11 cellular contexts compared by ENCODE assay signal in the genomic region with DNA sequence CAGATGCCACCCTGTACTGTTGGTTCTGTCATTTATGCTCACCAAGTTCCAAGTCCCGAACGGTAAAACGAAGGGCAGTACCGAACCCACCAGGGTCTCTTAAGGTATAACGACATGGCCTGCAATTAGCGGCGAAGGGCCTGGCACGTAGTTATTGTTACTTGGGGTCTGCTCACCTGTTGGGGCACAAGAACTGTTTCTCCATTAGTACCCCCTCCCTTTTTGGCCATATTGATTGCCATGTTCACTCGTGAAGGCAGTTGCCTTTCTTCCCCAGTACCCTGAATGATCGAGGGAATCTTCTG. TPM values are rescaled to one million over a fixed set of nuclear protein-coding genes. Genes with fewer than 3 reads are reported as not detected.
DNase-seq lines count a peak whose midpoint lies in the region; ATAC-seq and TF ChIP-seq lines count a peak whose summit lies in the region.
"Had no signal": no experiment of that assay in that cellular context is flagged by ENCODE, and none has a peak within 500 bp of the region (broad histone marks: within the 10 kb centered on the region; RNA-seq: fewer than 3 reads in every experiment).

No MANE protein-coding gene starts in this region.

- POLR2A ChIA-PET in CD8-positive, alpha-beta T cell (lab: Charles Lee): no interaction called here

- peak overlapping the region; percentile 83 for H3K4me2 ChIP-seq in osteoblast (ENCODE audit: insufficient read depth, low read length)

- H3K4me3 Mint-ChIP-seq in CD8-positive, alpha-beta T cell: peak overlapping the region; percentile 57

- peaks cover 6% of the 10 kb centered on the region for H3K4me1 Mint-ChIP-seq in CD8-positive, alpha-beta T cell (ENCODE audit: low read depth)

- H3K9ac ChIP-seq in endocrine pancreas (ENCODE audit: control insufficient read depth, insufficient read depth, low read length): peak overlapping the region; percentile 22

- H3K27me3 Mint-ChIP-seq in CD8-positive, alpha-beta T cell (ENCODE audit: low read depth): peaks cover 61% of the 10 kb centered on the region

- no peak overlapping the region for H2AFZ ChIP-seq in osteoblast (ENCODE audit: low read length)

- H3K4me1 ChIP-seq in CD8-positive, alpha-beta T cell (ENCODE audit: insufficient read depth, low read length): no peaks in the 10 kb centered on the region
- H3K4me1 ChIP-seq in endocrine pancreas (ENCODE audit: control insufficient read depth, insufficient read depth, low read length): no peaks in the 10 kb centered on the region
- H3K4me1 ChIP-seq in osteoblast (ENCODE audit: insufficient read depth, low read length): peaks cover 4% of the 10 kb centered on the region

- H3K27me3 ChIP-seq in CD8-positive, alpha-beta T cell (ENCODE audit: insufficient read depth, low read length): peaks cover 17% of the 10 kb centered on the region
- no peaks in the 10 kb centered on the region for H3K27me3 ChIP-seq in MG63
- no peaks in the 10 kb centered on the region for H3K27me3 ChIP-seq in endocrine pancreas (ENCODE audit: control insufficient read depth, insufficient read depth, low read length)
- H3K27me3 ChIP-seq in osteoblast (ENCODE audit: insufficient read depth, low read length): peaks cover 38% of the 10 kb centered on the region

- TF ChIP-seq CTCF in CD8-positive, alpha-beta T cell (IDR thresholded peaks at IDR 0.05): no peak
- TF ChIP-seq CTCF in osteoblast (IDR thresholded peaks at IDR 0.05; ENCODE audit: extremely low read depth, low read depth, low read length): no peak

- CTCF ChIA-PET in CD8-positive, alpha-beta T cell (lab: Charles Lee): no interaction called here

- no peak overlapping the region for H3K27ac Mint-ChIP-seq in CD8-positive, alpha-beta T cell

- H4K20me1 ChIP-seq in osteoblast (ENCODE audit: insufficient read depth, low read length): no peaks in the 10 kb centered on the region

- H3K27ac ChIP-seq in CD8-positive, alpha-beta T cell (ENCODE audit: low read depth, low read length): no peak overlapping the region
- no peak overlapping the region for H3K27ac ChIP-seq in osteoblast (ENCODE audit: low read depth, low read length)
- H3K27ac ChIP-seq: epithelial cell of prostate, WERI-Rb-1 had no signal

- H3K36me3 Mint-ChIP-seq in CD8-positive, alpha-beta T cell: no peaks in the 10 kb centered on the region

- H3K79me2 ChIP-seq in osteoblast (ENCODE audit: insufficient read depth, low read length): no peaks in the 10 kb centered on the region

- no peaks in the 10 kb centered on the region for H3K36me3 ChIP-seq in CD8-positive, alpha-beta T cell (ENCODE audit: insufficient read depth, low read length)
- H3K36me3 ChIP-seq in MG63: no peaks in the 10 kb centered on the region
- no peaks in the 10 kb centered on the region for H3K36me3 ChIP-seq in endocrine pancreas (ENCODE audit: control insufficient read depth, insufficient read depth, low read length)
- H3K36me3 ChIP-seq in osteoblast (ENCODE audit: insufficient read depth, low read length): no peaks in the 10 kb centered on the region
- H3K36me3 ChIP-seq: WERI-Rb-1 had no signal

- no peaks in the 10 kb centered on the region for H3K9me3 Mint-ChIP-seq in CD8-positive, alpha-beta T cell

- no peak for ATAC-seq in CD8-positive, alpha-beta T cell
- ATAC-seq in HG03520 (IDR thresholded peaks at IDR 0.05; ENCODE audit: unreplicated experiment) (no peak), HG02588 (IDR thresholded peaks at IDR 0.05; ENCODE audit: unreplicated experiment) (no peak)

- no peak for DNase-seq in CD8-positive, alpha-beta T cell
- DNase-seq in MG63 (no peak), osteoblast (ENCODE audit: insufficient read length, low spot score, missing footprints) (no peak), HuH-7.5 (ENCODE audit: low spot score) (no peak), NCI-H1048 (lab: John Stamatoyannopoulos, UW) (no peak)
- DNase-seq: NCI-H187 had no signal

- H3K9me3 ChIP-seq in CD8-positive, alpha-beta T cell (ENCODE audit: low read length): no peaks in the 10 kb centered on the region
- H3K9me3 ChIP-seq in MG63 (no peaks in the 10 kb centered on the region), endocrine pancreas (ENCODE audit: control insufficient read depth, low read length) (no peaks in the 10 kb centered on the region), osteoblast (ENCODE audit: low read depth, low read length) (no peaks in the 10 kb centered on the region)

- no peak overlapping the region for H3K4me3 ChIP-seq in CD8-positive, alpha-beta T cell (ENCODE audit: low read depth, low read length)
- H3K4me3 ChIP-seq in MG63 (peak overlapping the region; percentile 53), endocrine pancreas (ENCODE audit: control insufficient read depth, insufficient read depth, low read length) (no peak overlapping the region), osteoblast (ENCODE audit: insufficient read depth, low read length) (no peak overlapping the region)

- intact Hi-C loops in CD8-positive, alpha-beta T cell (cut with DNase I, micrococcal nuclease): no loop called here

RNA-seq across cellular contexts. Expression of gene IL17RB, which starts 0.4 kb away (rescaled TPM):
- not detected for total RNA-seq in CD8-positive, alpha-beta T cell
- total RNA-seq in MG63 (2014; rRNA removed; shearing (Covaris generic); ENCODE audit: low replicate concordance): 0.89 and 2.4 TPM in 2 replicates
- total RNA-seq in osteoblast: under 0.01 and 0.29 TPM in 2 replicates

RNA-seq across cellular contexts. Expression of gene CHDH, which starts 0.6 kb away (rescaled TPM):
- total RNA-seq in CD8-positive, alpha-beta T cell: not detected
- 0.76 and 2.0 TPM in 2 replicates for total RNA-seq in MG63 (2014; rRNA removed; shearing (Covaris generic); ENCODE audit: low replicate concordance)
- total RNA-seq in osteoblast: 0.72 and 0.88 TPM in 2 replicates

RNA-seq across cellular contexts. Expression of gene ACTR8, which starts 35.1 kb away (rescaled TPM):
- 10 to 100 TPM; 20.3 to 23.7 TPM for total RNA-seq in CD8-positive, alpha-beta T cell
- 13.3 and 13.5 TPM in 2 replicates for total RNA-seq in MG63 (2014; rRNA removed; shearing (Covaris generic); ENCODE audit: low replicate concordance)
- total RNA-seq in osteoblast: 35.1 and 48.9 TPM in 2 replicates

RNA-seq across cellular contexts. Expression of gene SELENOK, which starts 44.9 kb away (rescaled TPM):
- 100 to 1,000 TPM; 185 to 187 TPM for total RNA-seq in CD8-positive, alpha-beta T cell
- 37.0 and 58.7 TPM in 2 replicates for total RNA-seq in MG63 (2014; rRNA removed; shearing (Covaris generic); ENCODE audit: low replicate concordance)
- total RNA-seq in osteoblast: 11.8 and 13.4 TPM in 2 replicates
